In genomic region chr10:96252730-96253129, GRCh38 we compare ENCODE assay signal across 29 cellular contexts. TPM values are rescaled to one million over a fixed set of nuclear protein-coding genes. Genes with fewer than 3 reads are reported as not detected.
"Had no signal": no experiment of that assay in that cellular context is flagged by ENCODE, and none has a peak within 500 bp of the region (broad histone marks: within the 10 kb centered on the region; RNA-seq: fewer than 3 reads in every experiment).

No MANE protein-coding gene starts in this region.

- H3K9me3 ChIP-seq: ascending aorta, colonic mucosa, neutrophil, pancreas, right lobe of liver, thyroid gland had no signal

- H3K27ac Mint-ChIP-seq: activated naive CD4-positive, alpha-beta T cell treated with anti-CD3 and anti-CD28 coated beads, Interleukin-2, amount 50 U/mL, for 24 hours; activated T-cell treated with anti-CD3 and anti-CD28 coated beads, Interleukin-2, amount 50 U/mL, for 72 hours; naive thymus-derived CD8-positive, alpha-beta T cell had no signal

- ATAC-seq: activated T-cell treated with anti-CD3 and anti-CD28 coated beads, Interleukin-2, amount 50 U/mL, for 72 hours; left ventricle myocardium superior; naive thymus-derived CD8-positive, alpha-beta T cell; pancreas; right lobe of liver had no signal

- H3K36me3 ChIP-seq: ascending aorta, colonic mucosa, neutrophil, pancreas, right lobe of liver, thyroid gland had no signal

- H3K27ac ChIP-seq: ascending aorta, colonic mucosa, neutrophil, pancreas, right lobe of liver, thyroid gland had no signal

- H3K4me1 ChIP-seq: colonic mucosa, thyroid gland had no signal

- H3K36me3 Mint-ChIP-seq: activated naive CD4-positive, alpha-beta T cell treated with anti-CD3 and anti-CD28 coated beads, Interleukin-2, amount 50 U/mL, for 24 hours; naive thymus-derived CD8-positive, alpha-beta T cell had no signal

- DNase-seq: activated CD4-positive, alpha-beta T cell treated with anti-CD3 and anti-CD28 coated beads for 1 hour; activated CD8-positive, alpha-beta memory T cell treated with anti-CD3 and anti-CD28 coated beads for 24 hours; activated gamma-delta T cell; activated T-cell treated with anti-CD3 and anti-CD28 coated beads, Interleukin-2, amount 50 U/mL, for 72 hours; colonic mucosa; foreskin melanocyte; kidney glomerular epithelial cell; left ventricle myocardium superior; mesenchymal stem cell; naive thymus-derived CD8-positive, alpha-beta T cell; pancreas; right lobe of liver; small intestine; stimulated activated CD4-positive, alpha-beta T cell treated with anti-CD3 and anti-CD28 coated beads, Interleukin-4, amount 100 ng/mL, for 1 hour; stimulated activated naive CD4-positive, alpha-beta T cell treated with Interleukin-2 at 50 U/mL for 16 hours; T1000; thyroid gland had no signal

- H3K9me3 Mint-ChIP-seq: activated naive CD4-positive, alpha-beta T cell treated with anti-CD3 and anti-CD28 coated beads, Interleukin-2, amount 50 U/mL, for 24 hours; activated T-cell treated with anti-CD3 and anti-CD28 coated beads, Interleukin-2, amount 50 U/mL, for 72 hours; central memory CD8-positive, alpha-beta T cell; naive thymus-derived CD8-positive, alpha-beta T cell had no signal

- H3K4me1 Mint-ChIP-seq: activated naive CD4-positive, alpha-beta T cell treated with anti-CD3 and anti-CD28 coated beads, Interleukin-2, amount 50 U/mL, for 24 hours; central memory CD8-positive, alpha-beta T cell had no signal

- H3K4me3 ChIP-seq: ascending aorta, colonic mucosa, pancreas, right lobe of liver, thyroid gland had no signal

- H3K4me3 Mint-ChIP-seq: activated naive CD4-positive, alpha-beta T cell treated with anti-CD3 and anti-CD28 coated beads, Interleukin-2, amount 50 U/mL, for 24 hours; activated T-cell treated with anti-CD3 and anti-CD28 coated beads, Interleukin-2, amount 50 U/mL, for 72 hours; central memory CD8-positive, alpha-beta T cell; naive thymus-derived CD8-positive, alpha-beta T cell had no signal

- H3K27me3 ChIP-seq: ascending aorta, colonic mucosa, neutrophil, pancreas, right lobe of liver, thyroid gland had no signal

RNA-seq across cellular contexts. Expression of gene BLNK, which starts 18.6 kb away (rescaled TPM):
- total RNA-seq: ascending aorta; pulmonary artery endothelial cell; T-helper 1 cell treated with Interleukin-12 subunit alpha and Interleukin-12 subunit beta and Interleukin-4 antibody, amounts not matched to agents 30 ng/mL and 1 ng/mL, for 36 hours had no signal
- polyA plus RNA-seq: fibroblast of lung had no signal

RNA-seq across cellular contexts. Expression of gene DNTT, which starts 51.5 kb away (rescaled TPM):
- total RNA-seq: activated T-cell treated with anti-CD3 and anti-CD28 coated beads, Interleukin-2, amount 50 U/mL, for 72 hours; ascending aorta; colonic mucosa; epithelial cell of proximal tubule; fibroblast of lung; left ventricle myocardium superior; mucosa of gallbladder; naive thymus-derived CD8-positive, alpha-beta T cell; pancreas; pulmonary artery endothelial cell; right lobe of liver; subcutaneous adipose tissue; T-helper 1 cell treated with Interleukin-12 subunit alpha and Interleukin-12 subunit beta and Interleukin-4 antibody, amounts not matched to agents 30 ng/mL and 1 ng/mL, for 36 hours; urinary bladder had no signal
- polyA plus RNA-seq: adipose tissue; fibroblast of lung; naive thymus-derived CD8-positive, alpha-beta T cell; small intestine; urinary bladder had no signal
